ENCODE assay signal across 7 cellular contexts in the genomic region with DNA sequence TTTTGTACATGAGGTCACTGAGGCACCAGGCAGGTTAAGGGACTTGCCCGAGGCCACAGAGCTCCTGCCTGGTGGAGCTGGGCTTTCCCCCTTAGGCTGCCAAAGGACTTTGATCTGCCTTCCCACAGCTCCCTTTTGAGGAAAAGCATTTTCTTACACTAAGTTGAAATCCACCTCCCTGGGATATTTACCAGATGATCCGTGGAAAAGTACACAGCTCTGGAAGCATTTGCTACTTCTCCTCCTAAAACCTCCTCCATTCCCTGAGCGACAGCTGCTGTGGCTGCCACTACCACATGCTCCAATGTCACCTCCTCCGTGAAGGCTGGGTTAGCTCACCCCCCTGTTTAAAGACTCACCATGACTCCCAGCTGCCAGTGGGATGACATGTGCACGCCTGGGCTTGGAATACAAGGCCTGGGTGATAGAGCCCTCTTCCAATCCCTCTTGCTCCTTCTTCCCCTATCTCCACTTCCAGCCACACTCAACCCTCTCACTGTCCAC. TPM values are rescaled to one million over a fixed set of nuclear protein-coding genes. Genes with fewer than 3 reads are reported as not detected.
DNase-seq lines count a peak whose midpoint lies in the region; ATAC-seq and TF ChIP-seq lines count a peak whose summit lies in the region.

No MANE protein-coding gene starts in this region.

- peak overlapping the region; percentile 94 for H3K4me2 ChIP-seq in GM23338

- TF ChIP-seq CTCF in GM23338 (conservative IDR thresholded peaks at IDR 0.05; ENCODE audit: low read depth in 2 of 2) (no peak), GM10266 (IDR thresholded peaks at IDR 0.05; ENCODE audit: control insufficient read depth, insufficient read depth, low read depth, missing control alignments) (no peak)

- H3K4me1 Mint-ChIP-seq in GM23338, result peaks cover 32% of the 10 kb centered on the region
- peaks cover 40% of the 10 kb centered on the region for H3K4me1 Mint-ChIP-seq in central memory CD8-positive, alpha-beta T cell

- peak overlapping the region; percentile 75 for H3K4me3 Mint-ChIP-seq in GM23338
- peak overlapping the region; percentile 81 for H3K4me3 Mint-ChIP-seq in central memory CD8-positive, alpha-beta T cell

- ATAC-seq in GM23338, result no peak
- ATAC-seq in central memory CD8-positive, alpha-beta T cell (replicated peaks; ENCODE audit: extremely low read depth, poor library complexity, severe bottlenecking), result no peak
- ATAC-seq in GM19324 (IDR thresholded peaks at IDR 0.05; ENCODE audit: low FRiP score, unreplicated experiment), result no peak

- DNase-seq in GM23338 (ENCODE audit: low spot score) (no peak), NCI-H524 treated with DMSO at 0.1 percent for 48 hours (lab: John Stamatoyannopoulos, UW) (peak; percentile 83), myocyte (ENCODE audit: low read depth) (peak; percentile 99), GM10266 (ENCODE audit: extremely low spot score) (no peak)
- no peak for DNase-seq in central memory CD8-positive, alpha-beta T cell (ENCODE audit: low spot score in 2 of 2)
- no peak for DNase-seq in NK-92 treated with Interleukin-12 subunit alpha and Interleukin-12 subunit beta, amount 100 ng/mL, for 24 hours (lab: John Stamatoyannopoulos, UW)

- no peaks in the 10 kb centered on the region for H3K9me2 ChIP-seq in GM23338 (ENCODE audit: insufficient read depth)

- H3K36me3 Mint-ChIP-seq in GM23338 (ENCODE audit: low read depth), result peaks cover 6% of the 10 kb centered on the region
- peaks cover 5% of the 10 kb centered on the region for H3K36me3 Mint-ChIP-seq in central memory CD8-positive, alpha-beta T cell (ENCODE audit: insufficient read depth)

- H3K27me3 ChIP-seq in GM23338 (ENCODE audit: insufficient read depth), result peaks cover 5% of the 10 kb centered on the region; the same call in 1 of the 2 replicates

- H3K9me3 Mint-ChIP-seq in GM23338, result no peaks in the 10 kb centered on the region
- no peaks in the 10 kb centered on the region for H3K9me3 Mint-ChIP-seq in central memory CD8-positive, alpha-beta T cell

- peak overlapping the region; percentile 82 for H3K4me3 ChIP-seq in GM23338

- peaks cover 31% of the 10 kb centered on the region for H3K79me2 ChIP-seq in GM23338 (replicated peaks; ENCODE audit: insufficient read depth)

- peaks cover 25% of the 10 kb centered on the region for H4K20me1 ChIP-seq in GM23338 (replicated peaks; ENCODE audit: insufficient read depth)

- H3K27ac Mint-ChIP-seq in GM23338, result no peak overlapping the region
- H3K27ac Mint-ChIP-seq in central memory CD8-positive, alpha-beta T cell (ENCODE audit: low read depth), result no peak overlapping the region

- H3K4me1 ChIP-seq in GM23338 (ENCODE audit: insufficient read depth), result peaks cover 30% of the 10 kb centered on the region

- no peaks in the 10 kb centered on the region for H3F3A ChIP-seq in GM23338 (replicated peaks; ENCODE audit: low read depth)

- no peaks in the 10 kb centered on the region for H3K36me3 ChIP-seq in GM23338 (ENCODE audit: insufficient read depth)

- no peak overlapping the region for H3K27ac ChIP-seq in GM23338 (ENCODE audit: low read depth)

- peaks cover 22% of the 10 kb centered on the region for H3K27me3 Mint-ChIP-seq in GM23338 (ENCODE audit: insufficient read depth, low read depth, poor library complexity)
- H3K27me3 Mint-ChIP-seq in central memory CD8-positive, alpha-beta T cell, result no peaks in the 10 kb centered on the region

- H2AFZ ChIP-seq in GM23338, result no peak overlapping the region; the same call in 1 of the 2 replicates

TF ChIP-seq in GM23338, 12 proteins besides CTCF, POLR2A, EP300 and RAD21 (continues in another document):
- no peak for TF ChIP-seq POLR2AphosphoS5 (IDR thresholded peaks at IDR 0.05; ENCODE audit: low read depth)
- no peak for TF ChIP-seq NANOG (IDR thresholded peaks at IDR 0.05; ENCODE audit: borderline replicate concordance)
- no peak for TF ChIP-seq ZNF114 (CRISPR knock-in tag; IDR thresholded peaks at IDR 0.05)
- no peak for TF ChIP-seq STAT1 (IDR thresholded peaks at IDR 0.05; ENCODE audit: unreplicated experiment)
- TF ChIP-seq JUNB (IDR thresholded peaks at IDR 0.05; ENCODE audit: unreplicated experiment), result no peak
- no peak for TF ChIP-seq ZNF331 (CRISPR knock-in tag; IDR thresholded peaks at IDR 0.05; ENCODE audit: low read depth)
- TF ChIP-seq EZH2 (IDR thresholded peaks at IDR 0.05; ENCODE audit: low read depth, unreplicated experiment), result no peak
- TF ChIP-seq EZH2phosphoT487 (IDR thresholded peaks at IDR 0.05; ENCODE audit: unreplicated experiment), result no peak
- TF ChIP-seq, protein P1, sequence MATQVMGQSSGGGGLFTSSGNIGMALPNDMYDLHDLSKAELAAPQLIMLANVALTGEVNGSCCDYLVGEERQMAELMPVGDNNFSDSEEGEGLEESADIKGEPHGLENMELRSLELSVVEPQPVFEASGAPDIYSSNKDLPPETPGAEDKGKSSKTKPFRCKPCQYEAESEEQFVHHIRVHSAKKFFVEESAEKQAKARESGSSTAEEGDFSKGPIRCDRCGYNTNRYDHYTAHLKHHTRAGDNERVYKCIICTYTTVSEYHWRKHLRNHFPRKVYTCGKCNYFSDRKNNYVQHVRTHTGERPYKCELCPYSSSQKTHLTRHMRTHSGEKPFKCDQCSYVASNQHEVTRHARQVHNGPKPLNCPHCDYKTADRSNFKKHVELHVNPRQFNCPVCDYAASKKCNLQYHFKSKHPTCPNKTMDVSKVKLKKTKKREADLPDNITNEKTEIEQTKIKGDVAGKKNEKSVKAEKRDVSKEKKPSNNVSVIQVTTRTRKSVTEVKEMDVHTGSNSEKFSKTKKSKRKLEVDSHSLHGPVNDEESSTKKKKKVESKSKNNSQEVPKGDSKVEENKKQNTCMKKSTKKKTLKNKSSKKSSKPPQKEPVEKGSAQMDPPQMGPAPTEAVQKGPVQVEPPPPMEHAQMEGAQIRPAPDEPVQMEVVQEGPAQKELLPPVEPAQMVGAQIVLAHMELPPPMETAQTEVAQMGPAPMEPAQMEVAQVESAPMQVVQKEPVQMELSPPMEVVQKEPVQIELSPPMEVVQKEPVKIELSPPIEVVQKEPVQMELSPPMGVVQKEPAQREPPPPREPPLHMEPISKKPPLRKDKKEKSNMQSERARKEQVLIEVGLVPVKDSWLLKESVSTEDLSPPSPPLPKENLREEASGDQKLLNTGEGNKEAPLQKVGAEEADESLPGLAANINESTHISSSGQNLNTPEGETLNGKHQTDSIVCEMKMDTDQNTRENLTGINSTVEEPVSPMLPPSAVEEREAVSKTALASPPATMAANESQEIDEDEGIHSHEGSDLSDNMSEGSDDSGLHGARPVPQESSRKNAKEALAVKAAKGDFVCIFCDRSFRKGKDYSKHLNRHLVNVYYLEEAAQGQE (IDR thresholded peaks at IDR 0.05; ENCODE audit: unreplicated experiment), result no peak

RNA-seq across cellular contexts. Expression of gene MPRIP, which starts 1.2 kb away (rescaled TPM):
- total RNA-seq in GM23338 (2014; rRNA removed; shearing (Covaris generic)), result 84.6 and 113 TPM in 2 replicates
- polyA plus RNA-seq in GM23338 (2016; fragmentation: Nextera tagmentation; extraction: Ambion mirVana), result 36.5 and 39.3 TPM in 2 replicates
- 137 and 150 TPM in 2 replicates for total RNA-seq in myocyte
- 314 TPM for polyA plus RNA-seq in myocyte (2012)

Comparison
In these comparisons a context has a peak if more than half of its experiments do, and no peak if none do; other contexts are left out.
1. DNase-seq: peak in NCI-H524 treated with DMSO at 0.1 percent for 48 hours (single experiment) and myocyte (single experiment); none in GM23338 (single experiment), central memory CD8-positive, alpha-beta T cell (0 of 2), GM10266 (single experiment) and NK-92 treated with Interleukin-12 subunit alpha and Interleukin-12 subunit beta, amount 100 ng/mL, for 24 hours (single experiment).